ENCODE assay signal across 15 cellular contexts in genomic region chr14:49849213-49849847, GRCh38. TPM values are rescaled to one million over a fixed set of nuclear protein-coding genes. Genes with fewer than 3 reads are reported as not detected.
DNase-seq lines count a peak whose midpoint lies in the region; ATAC-seq, FAIRE-seq and TF ChIP-seq lines count a peak whose summit lies in the region.
"Had no signal": no experiment of that assay in that cellular context is flagged by ENCODE, and none has a peak within 500 bp of the region (broad histone marks: within the 10 kb centered on the region; RNA-seq: fewer than 3 reads in every experiment).

No MANE protein-coding gene starts in this region.

- no peak overlapping the region for H3K4me3 ChIP-seq in HEK293 (ENCODE audit: low read depth, low read length)
- H3K4me3 ChIP-seq: right lobe of liver, SJSA1, thoracic aorta had no signal

- DNase-seq in NCI-H2107 treated with DMSO at 0.1 percent for 48 hours (lab: John Stamatoyannopoulos, UW; ENCODE audit: unreplicated experiment) (peak; percentile 25), NCI-H2107 (lab: John Stamatoyannopoulos, UW) (no peak), T-cell (no peak), naive B cell (no peak), hypothalamus (lab: John Stamatoyannopoulos, UW) (no peak), GM19239 (ENCODE audit: insufficient read length, low spot score) (no peak)
- no peak for DNase-seq in stimulated activated CD4-positive, alpha-beta T cell treated with anti-CD3 and anti-CD28 coated beads, Interleukin-4, amount 100 ng/mL, for 4 hours
- DNase-seq: activated CD8-positive, alpha-beta memory T cell treated with anti-CD3 and anti-CD28 coated beads for 24 hours; activated naive CD4-positive, alpha-beta T cell treated with anti-CD3 and anti-CD28 coated beads for 36 hours; right lobe of liver; stimulated activated CD4-positive, alpha-beta T cell treated with anti-CD3 and anti-CD28 coated beads, Interleukin-2, amount 100 ng/mL, for 24 hours; stimulated activated CD8-positive, alpha-beta memory T cell treated with anti-CD3 and anti-CD28 coated beads, Interleukin-4, amount 100 ng/mL, for 48 hours had no signal

- no peak for TF ChIP-seq CTCF in HEK293 (tag by site-specific recombination; IDR thresholded peaks at IDR 0.05)

- peak overlapping the region; percentile 57 to 66 for H3K27ac Mint-ChIP-seq in T-cell
- peak overlapping the region in 4 of 6 donors; percentile 34 to 85 (median 75) for H3K27ac Mint-ChIP-seq in naive B cell
- H3K27ac Mint-ChIP-seq: activated naive CD4-positive, alpha-beta T cell treated with anti-CD3 and anti-CD28 coated beads for 36 hours had no signal

- POLR2A ChIA-PET in HEK293 (lab: Yijun Ruan, JAX) (no interaction called here), T-cell (lab: Charles Lee) (interaction anchor here (0.5 to 1.0 kb wide), 5 partner anchors 12 to 263 kb away, joined by 3 to 9 read pairs (median 4); no protein-coding TSS in a partner anchor)

- peak overlapping the region; percentile 22; the same call in 1 of the 2 replicates for H3K27ac ChIP-seq in HEK293 (ENCODE audit: extremely low read depth, low read depth, low read length)
- H3K27ac ChIP-seq: right lobe of liver, SJSA1, thoracic aorta had no signal

- H3K36me3 Mint-ChIP-seq in T-cell = peaks cover 20% of the 10 kb centered on the region
- peaks cover 6 to 15% of the 10 kb centered on the region in 2 donors for H3K36me3 Mint-ChIP-seq in naive B cell

- no peaks in the 10 kb centered on the region for H3K9me3 Mint-ChIP-seq in T-cell
- H3K9me3 Mint-ChIP-seq in naive B cell = no peaks in the 10 kb centered on the region
- H3K9me3 Mint-ChIP-seq: activated naive CD4-positive, alpha-beta T cell treated with anti-CD3 and anti-CD28 coated beads for 36 hours had no signal

- no peaks in the 10 kb centered on the region for H3K9me3 ChIP-seq in HEK293 (ENCODE audit: control insufficient read depth, insufficient read depth, low read depth, low read length)
- H3K9me3 ChIP-seq: right lobe of liver, SJSA1, thoracic aorta had no signal

- H3K27me3 Mint-ChIP-seq in T-cell (no peaks in the 10 kb centered on the region), naive B cell (no peaks in the 10 kb centered on the region)

- peaks cover 35 to 54% of the 10 kb centered on the region in 2 experiments for H3K36me3 ChIP-seq in HEK293 (ENCODE audit: control insufficient read depth in 2 of 2, insufficient read depth in 1 of 2, low read length in 2 of 2)

- CTCF ChIA-PET in HEK293 (lab: Yijun Ruan, JAX) = interaction anchor here (0.6 to 4.8 kb wide), 2 partner anchors 12 to 88 kb away, joined by 3 to 27 read pairs; no protein-coding TSS in a partner anchor
- CTCF ChIA-PET in T-cell (lab: Charles Lee) = interaction anchor here (0.7 to 7.3 kb wide), 4 partner anchors 13 to 388 kb away, joined by 3 to 144 read pairs (median 6); partner anchors contain the start of gene KLHDC2 (in 1 of the 2)

- no peak for ATAC-seq in T-cell (replicated peaks in 1 of 4)
- no peak for ATAC-seq in naive B cell (ENCODE audit: low read depth in 2 of 2)
- ATAC-seq: right lobe of liver had no signal

- no peak for FAIRE-seq in GM19239 (lab: Jason Lieb, UNC)

- H3K4me1 ChIP-seq in HEK293 (ENCODE audit: control insufficient read depth, insufficient read depth, low read length) = peaks cover 21% of the 10 kb centered on the region

- H3K4me1 Mint-ChIP-seq in T-cell (peaks cover 44 to 55% (median 47%) of the 10 kb centered on the region in 3 donors), naive B cell (peaks cover 13 to 47% (median 23%) of the 10 kb centered on the region in 3 donors)

- H3K4me3 Mint-ChIP-seq in T-cell = no peak overlapping the region
- peak overlapping the region in 1 of 8 donors; percentile 77 for H3K4me3 Mint-ChIP-seq in naive B cell
- H3K4me3 Mint-ChIP-seq: activated naive CD4-positive, alpha-beta T cell treated with anti-CD3 and anti-CD28 coated beads for 36 hours had no signal

TF ChIP-seq in HEK293, 187 proteins besides CTCF, POLR2A, EP300 and RAD21 (continues in another document):
- no peak for TF ChIP-seq ZNF777 (tag by site-specific recombination; IDR thresholded peaks at IDR 0.05; ENCODE audit: borderline replicate concordance)
- TF ChIP-seq ZNF211 (tag by site-specific recombination; IDR thresholded peaks at IDR 0.05; ENCODE audit: low read depth) = no peak
- no peak for TF ChIP-seq ELK4 (IDR thresholded peaks at IDR 0.05; ENCODE audit: borderline replicate concordance, low read depth, low read length)
- TF ChIP-seq ZNF169 (tag by site-specific recombination; IDR thresholded peaks at IDR 0.05) = no peak
- TF ChIP-seq ZNF449 (tag by site-specific recombination; IDR thresholded peaks at IDR 0.05) = no peak
- TF ChIP-seq YY1 (tag by site-specific recombination; IDR thresholded peaks at IDR 0.05) = no peak
- no peak for TF ChIP-seq ZNF645 (tag by site-specific recombination; IDR thresholded peaks at IDR 0.05)
- no peak for TF ChIP-seq ZNF174 (tag by site-specific recombination; IDR thresholded peaks at IDR 0.05)
- no peak for TF ChIP-seq ZNF416 (tag by site-specific recombination; IDR thresholded peaks at IDR 0.05)
- no peak for TF ChIP-seq ZBTB20 (tag by site-specific recombination; IDR thresholded peaks at IDR 0.05)
- no peak for TF ChIP-seq ZNF704 (tag by site-specific recombination; IDR thresholded peaks at IDR 0.05)
- no peak for TF ChIP-seq ZSCAN18 (tag by site-specific recombination; IDR thresholded peaks at IDR 0.05)
- no peak for TF ChIP-seq ZEB2 (tag by site-specific recombination; IDR thresholded peaks at IDR 0.05)
- TF ChIP-seq INSM2 (tag by site-specific recombination; IDR thresholded peaks at IDR 0.05) = no peak

RNA-seq across cellular contexts. Expression of gene NEMF, which starts 3.3 kb away (rescaled TPM):
- total RNA-seq in T-cell = 100 to 1,000 TPM in 1 of 5 donors, 10 to 100 TPM in 4; 73.0 to 106 (median 88.8) TPM
- polyA plus RNA-seq in naive B cell (ENCODE audit: low read depth in 6 of 6) = 10 to 100 TPM; 42.8 to 80.8 (median 50.0) TPM

RNA-seq across cellular contexts. Expression of gene ARF6, which starts 43.6 kb away (rescaled TPM):
- total RNA-seq in T-cell = 100 to 1,000 TPM in 1 of 5 donors, 10 to 100 TPM in 4; 72.0 to 111 (median 93.6) TPM
- 100 to 1,000 TPM; 161 to 190 (median 184) TPM for polyA plus RNA-seq in naive B cell (ENCODE audit: low read depth in 6 of 6)
